16 cellular contexts compared by ENCODE assay signal in genomic region chrX:150856785-150857184, GRCh38. TPM values are rescaled to one million over a fixed set of nuclear protein-coding genes. Genes with fewer than 3 reads are reported as not detected.
DNase-seq lines count a peak whose midpoint lies in the region; ATAC-seq and TF ChIP-seq lines count a peak whose summit lies in the region.
"Had no signal": no experiment of that assay in that cellular context is flagged by ENCODE, and none has a peak within 500 bp of the region (broad histone marks: within the 10 kb centered on the region; RNA-seq: fewer than 3 reads in every experiment).

No MANE protein-coding gene starts in this region.

- no peak for DNase-seq in activated naive CD4-positive, alpha-beta T cell treated with anti-CD3 and anti-CD28 coated beads, Interleukin-2, amount 50 U/mL, for 72 hours (ENCODE audit: low spot score in 2 of 2)
- DNase-seq in MM.1S (no peak), mammary epithelial cell (no peak), GDM1 (lab: John Stamatoyannopoulos, UW) (no peak), AG20443 (ENCODE audit: low spot score) (no peak), BE2C (no peak)
- DNase-seq: 8988T; ACHN; CD4-positive, alpha-beta memory T cell; DMS79; KG1 had no signal

- dilution Hi-C loops in mammary epithelial cell (cut with HindIII; ENCODE audit: low sequenced_read_pairs): no loop called here

- H3K4me1 ChIP-seq in MM.1S (ENCODE audit: low read length): peaks cover 26% of the 10 kb centered on the region
- H3K4me1 ChIP-seq in mammary epithelial cell (ENCODE audit: insufficient read depth, low read length): peaks cover 16% of the 10 kb centered on the region
- H3K4me1 ChIP-seq in BE2C: no peaks in the 10 kb centered on the region

- no peak overlapping the region for H3K4me3 Mint-ChIP-seq in activated naive CD4-positive, alpha-beta T cell treated with anti-CD3 and anti-CD28 coated beads, Interleukin-2, amount 50 U/mL, for 24 hours
- H3K4me3 Mint-ChIP-seq: B cell; CD4-positive, alpha-beta memory T cell had no signal

- H3K4me2 ChIP-seq in MM.1S (ENCODE audit: low read depth, low read length): peak overlapping the region; percentile 59; the same call in 1 of the 2 replicates
- no peak overlapping the region for H3K4me2 ChIP-seq in mammary epithelial cell (ENCODE audit: insufficient read depth, low read depth, low read length)

- H3K27ac ChIP-seq in MM.1S (ENCODE audit: low read length) (no peak overlapping the region), mammary epithelial cell (ENCODE audit: insufficient read depth, low read depth, low read length) (peak overlapping the region; percentile 29)
- H3K27ac ChIP-seq: C4-2B, GM23248 had no signal

- H4K20me1 ChIP-seq in MM.1S (ENCODE audit: insufficient read depth, low read length) (no peaks in the 10 kb centered on the region), mammary epithelial cell (ENCODE audit: insufficient read depth, low read length) (no peaks in the 10 kb centered on the region)

- TF ChIP-seq CTCF in MM.1S (IDR thresholded peaks at IDR 0.05; ENCODE audit: low read length) (no peak), mammary epithelial cell (conservative IDR thresholded peaks at IDR 0.05 in 1 of 2, IDR thresholded peaks at IDR 0.05 in 1 of 2; ENCODE audit: extremely low read depth in 1 of 2, insufficient read depth in 1 of 2, low read depth in 1 of 2, low read length in 2 of 2) (no peak), BE2C (IDR thresholded peaks at IDR 0.05; ENCODE audit: low read depth, low read length) (no peak)

- H3K27ac Mint-ChIP-seq in activated naive CD4-positive, alpha-beta T cell treated with anti-CD3 and anti-CD28 coated beads, Interleukin-2, amount 50 U/mL, for 24 hours: peak overlapping the region; percentile 76
- H3K27ac Mint-ChIP-seq in activated naive CD4-positive, alpha-beta T cell treated with anti-CD3 and anti-CD28 coated beads, Interleukin-2, amount 50 U/mL, for 72 hours: no peak overlapping the region
- H3K27ac Mint-ChIP-seq: B cell had no signal

- intact Hi-C loops in mammary epithelial cell (cut with micrococcal nuclease): no loop called here

- H3K9me3 Mint-ChIP-seq in activated naive CD4-positive, alpha-beta T cell treated with anti-CD3 and anti-CD28 coated beads, Interleukin-2, amount 50 U/mL, for 24 hours: peaks cover 5% of the 10 kb centered on the region
- H3K9me3 Mint-ChIP-seq in activated naive CD4-positive, alpha-beta T cell treated with anti-CD3 and anti-CD28 coated beads, Interleukin-2, amount 50 U/mL, for 72 hours: peaks cover 14 to 28% of the 10 kb centered on the region in 2 donors

- H3F3A ChIP-seq in MM.1S (ENCODE audit: insufficient read depth, low read length): peaks cover 20% of the 10 kb centered on the region; the same call in 1 of the 2 replicates

- H3K27me3 ChIP-seq in MM.1S (replicated peaks; ENCODE audit: insufficient read depth, low read length): no peaks in the 10 kb centered on the region
- H3K27me3 ChIP-seq in mammary epithelial cell (ENCODE audit: insufficient read depth, low read length): no peaks in the 10 kb centered on the region
- no peaks in the 10 kb centered on the region for H3K27me3 ChIP-seq in BE2C

- H2AFZ ChIP-seq in MM.1S (ENCODE audit: low read length) (no peak overlapping the region), mammary epithelial cell (ENCODE audit: low read depth, low read length) (no peak overlapping the region)
- H2AFZ ChIP-seq: GM23248 had no signal

- no peaks in the 10 kb centered on the region for H3K36me3 ChIP-seq in MM.1S (replicated peaks; ENCODE audit: insufficient read depth, low read length)
- no peaks in the 10 kb centered on the region for H3K36me3 ChIP-seq in mammary epithelial cell (ENCODE audit: insufficient read depth, low read length)
- no peaks in the 10 kb centered on the region for H3K36me3 ChIP-seq in BE2C

- CTCF ChIA-PET in mammary epithelial cell (lab: Charles Lee; ENCODE audit: low non-redundant PET): no interaction called here

- BruUV-seq in mammary epithelial cell (replicated peaks; lab: Mats Ljungman, UMichigan): no TSS peak

- H3K9me2 ChIP-seq in MM.1S (replicated peaks; ENCODE audit: insufficient read depth, low read length): no peaks in the 10 kb centered on the region

- H3K9me3 ChIP-seq in MM.1S (replicated peaks; ENCODE audit: insufficient read depth, low read length) (no peaks in the 10 kb centered on the region), mammary epithelial cell (replicated peaks; ENCODE audit: insufficient read depth, low read length) (peaks cover 6% of the 10 kb centered on the region), BE2C (no peaks in the 10 kb centered on the region)

- H3K9ac ChIP-seq in MM.1S (ENCODE audit: low read length) (no peak overlapping the region), mammary epithelial cell (ENCODE audit: insufficient read depth, low read length) (no peak overlapping the region)
- H3K9ac ChIP-seq: GM23248 had no signal

- H3K4me3 ChIP-seq in MM.1S (ENCODE audit: low read length) (no peak overlapping the region), mammary epithelial cell (replicated peaks in 1 of 3; ENCODE audit: insufficient read depth in 1 of 3, low read depth in 2 of 3, low read length in 3 of 3) (no peak overlapping the region), BE2C (ENCODE audit: low read depth, low read length) (no peak overlapping the region)
- H3K4me3 ChIP-seq: GM23248 had no signal

- H3K36me3 Mint-ChIP-seq in activated naive CD4-positive, alpha-beta T cell treated with anti-CD3 and anti-CD28 coated beads, Interleukin-2, amount 50 U/mL, for 24 hours: peaks cover 27% of the 10 kb centered on the region
- peaks cover 18 to 29% of the 10 kb centered on the region in 2 donors for H3K36me3 Mint-ChIP-seq in activated naive CD4-positive, alpha-beta T cell treated with anti-CD3 and anti-CD28 coated beads, Interleukin-2, amount 50 U/mL, for 72 hours

- no peak for ATAC-seq in activated naive CD4-positive, alpha-beta T cell treated with anti-CD3 and anti-CD28 coated beads, Interleukin-2, amount 50 U/mL, for 72 hours
- ATAC-seq: HCT116 had no signal

- WGBS in mammary epithelial cell (ENCODE audit: low coverage, missing lambda C conversion rate): 56% methylated on average over 1 of the region's 1 CpG

- no peaks in the 10 kb centered on the region for H3K27me3 Mint-ChIP-seq in activated naive CD4-positive, alpha-beta T cell treated with anti-CD3 and anti-CD28 coated beads, Interleukin-2, amount 50 U/mL, for 24 hours
- H3K27me3 Mint-ChIP-seq: B cell; CD4-positive, alpha-beta memory T cell had no signal

- H3K79me2 ChIP-seq in MM.1S (ENCODE audit: low read length): peaks cover 16% of the 10 kb centered on the region
- H3K79me2 ChIP-seq in mammary epithelial cell (ENCODE audit: insufficient read depth, low read length): peaks cover 56% of the 10 kb centered on the region

- H3K4me1 Mint-ChIP-seq in activated naive CD4-positive, alpha-beta T cell treated with anti-CD3 and anti-CD28 coated beads, Interleukin-2, amount 50 U/mL, for 24 hours: peaks cover 4% of the 10 kb centered on the region
- H3K4me1 Mint-ChIP-seq: B cell had no signal

- in situ Hi-C loops in mammary epithelial cell (cut with MboI; ENCODE audit: low sequenced_read_pairs in 2 of 2): no loop called here

RNA-seq across cellular contexts. Expression of gene CD99L2, which starts 41.7 kb away (rescaled TPM):
- 1 to 10 TPM; 8.8 to 9.7 TPM for total RNA-seq in activated naive CD4-positive, alpha-beta T cell treated with anti-CD3 and anti-CD28 coated beads, Interleukin-2, amount 50 U/mL, for 72 hours
- 10 to 100 TPM; 14.9 to 26.3 TPM for total RNA-seq in mammary epithelial cell
- 15.3 TPM for polyA plus RNA-seq in mammary epithelial cell
- polyA minus RNA-seq in mammary epithelial cell: 10.6 TPM
- 24.7 TPM for polyA plus RNA-seq in BE2C (2012; ENCODE audit: insufficient read depth, insufficient read length, low read depth)
